Comparison of ENCODE assay signal across 22 cellular contexts in genomic region chr5:133528841-133529240, GRCh38.
"Had no signal": no experiment of that assay in that cellular context is flagged by ENCODE, and none has a peak within 500 bp of the region (broad histone marks: within the 10 kb centered on the region; RNA-seq: fewer than 3 reads in every experiment).

No MANE protein-coding gene starts in this region.

- H3K36me3 Mint-ChIP-seq: mesothelial cell of epicardium, naive B cell had no signal

- H3K4me3 ChIP-seq: colonic mucosa, gastroesophageal sphincter, heart right ventricle, left lung, lower lobe of right lung, mucosa of descending colon had no signal

- H3K4me1 ChIP-seq: colonic mucosa, foreskin keratinocyte, gastroesophageal sphincter, left lung, lower lobe of right lung had no signal

- H3K27me3 ChIP-seq: colonic mucosa, foreskin keratinocyte, left lung had no signal

- DNase-seq: colonic mucosa; cortex of kidney; effector CD8-positive, alpha-beta T cell; effector memory CD8-positive, alpha-beta T cell; endodermal cell; erythroblast; foreskin keratinocyte; head of caudate nucleus; heart right ventricle; hippocampal formation; left cardiac atrium; left lung; left ventricle myocardium superior; lower lobe of right lung; mesenchymal stem cell; mucosa of descending colon; naive B cell had no signal

- H3K4me3 Mint-ChIP-seq: dendritic cell treated with granulocyte-macrophage colony-stimulating factor and Interleukin-4, amounts not matched to agents 40 ng/mL and 50 ng/mL, for 4 days; effector memory CD8-positive, alpha-beta T cell; endodermal cell; mesothelial cell of epicardium; naive B cell had no signal

- H3K27ac Mint-ChIP-seq: dendritic cell treated with granulocyte-macrophage colony-stimulating factor and Interleukin-4, amounts not matched to agents 40 ng/mL and 50 ng/mL, for 4 days; effector memory CD8-positive, alpha-beta T cell; endodermal cell; naive B cell had no signal

- H3K4me1 Mint-ChIP-seq: naive B cell had no signal

- H3K36me3 ChIP-seq: colonic mucosa, gastroesophageal sphincter, heart right ventricle, left lung, lower lobe of right lung had no signal

- H3K9me3 ChIP-seq: colonic mucosa, gastroesophageal sphincter, heart right ventricle, left lung, lower lobe of right lung, mucosa of descending colon had no signal

- H3K9me3 Mint-ChIP-seq: dendritic cell treated with granulocyte-macrophage colony-stimulating factor and Interleukin-4, amounts not matched to agents 40 ng/mL and 50 ng/mL, for 4 days; effector memory CD8-positive, alpha-beta T cell; endodermal cell; mesothelial cell of epicardium; naive B cell had no signal

- ATAC-seq: effector memory CD8-positive, alpha-beta T cell; esophagus mucosa; foreskin keratinocyte; gastroesophageal sphincter; heart right ventricle; left cardiac atrium; left lung; left ventricle myocardium superior; lower lobe of right lung; mucosa of descending colon had no signal

- H3K27ac ChIP-seq: colonic mucosa, epithelial cell of prostate, foreskin keratinocyte, gastroesophageal sphincter, heart right ventricle, left lung, lower lobe of right lung had no signal
